Comparison of ENCODE assay signal across 16 cellular contexts in genomic region chr4:110202024-110202423, GRCh38.
DNase-seq lines count a peak whose midpoint lies in the region; ATAC-seq and TF ChIP-seq lines count a peak whose summit lies in the region.
"Had no signal": no experiment of that assay in that cellular context is flagged by ENCODE, and none has a peak within 500 bp of the region (broad histone marks: within the 10 kb centered on the region; RNA-seq: fewer than 3 reads in every experiment).

No MANE protein-coding gene starts in this region.

- H3K27me3 Mint-ChIP-seq in nephron (ENCODE audit: low read depth): no peaks in the 10 kb centered on the region
- H3K27me3 Mint-ChIP-seq: CD4-positive, alpha-beta memory T cell had no signal

- peak overlapping the region; percentile 95 for H3K27ac ChIP-seq in OCI-LY1 (ENCODE audit: low read depth, low read length, poor library complexity, severe bottlenecking)

- no peak overlapping the region for H2AFZ ChIP-seq in OCI-LY1 (ENCODE audit: low read length)

- no peaks in the 10 kb centered on the region for H3K79me2 ChIP-seq in OCI-LY1 (ENCODE audit: insufficient read depth, low read length)

- H3K4me2 ChIP-seq in OCI-LY1 (ENCODE audit: low read length): peak overlapping the region; percentile 2; the same call in 1 of the 2 replicates

- no peak overlapping the region for H3K4me3 ChIP-seq in OCI-LY1 (ENCODE audit: low read depth, low read length, poor library complexity, severe bottlenecking)
- H3K4me3 ChIP-seq: HAP-1 had no signal

- H3K9ac ChIP-seq in OCI-LY1 (ENCODE audit: low read length): no peak overlapping the region

- peaks cover 18% of the 10 kb centered on the region for H3K4me1 Mint-ChIP-seq in nephron
- H3K4me1 Mint-ChIP-seq in stimulated activated effector memory CD8-positive, alpha-beta T cell treated with anti-CD3 and anti-CD28 coated beads, Interleukin-12 subunit alpha, Interleukin-12 subunit beta, amount 100 ng/mL, for 72 hours: peaks cover 21% of the 10 kb centered on the region

- H3K4me1 ChIP-seq in OCI-LY1 (ENCODE audit: insufficient read depth, low read length, severe bottlenecking): peaks cover 46% of the 10 kb centered on the region

- H3K9me3 ChIP-seq in OCI-LY1 (ENCODE audit: low read length): no peaks in the 10 kb centered on the region
- H3K9me3 ChIP-seq: HAP-1 had no signal

- no peaks in the 10 kb centered on the region for H3K27me3 ChIP-seq in OCI-LY1 (ENCODE audit: insufficient read depth, low read length)

- DNase-seq in ELF-1 (ENCODE audit: low read depth, low spot score) (peak; percentile 2), DMS153 treated with DMSO at 0.1 percent for 48 hours (lab: John Stamatoyannopoulos, UW; ENCODE audit: unreplicated experiment) (no peak), NCI-H526 (lab: John Stamatoyannopoulos, UW) (no peak), hypothalamus (lab: John Stamatoyannopoulos, UW) (no peak)
- DNase-seq in stimulated activated effector memory CD8-positive, alpha-beta T cell treated with anti-CD3 and anti-CD28 coated beads, Interleukin-12 subunit alpha, Interleukin-12 subunit beta, amount 100 ng/mL, for 72 hours (ENCODE audit: low spot score in 2 of 2): no peak
- DNase-seq: C1 segment of cervical spinal cord; Calu3; CD4-positive, alpha-beta memory T cell; COR-L47; DND-41; GF-D8; GOT3; HFFc6 had no signal

- H3K9me2 ChIP-seq in OCI-LY1 (ENCODE audit: low read depth, low read length): no peaks in the 10 kb centered on the region

- no peaks in the 10 kb centered on the region for H3F3A ChIP-seq in OCI-LY1 (ENCODE audit: insufficient read depth, low read length)

- H4K20me1 ChIP-seq in OCI-LY1 (ENCODE audit: insufficient read depth, low read length): no peaks in the 10 kb centered on the region

- H3K27ac Mint-ChIP-seq in nephron: peak overlapping the region; percentile 38 to 66 (median 62)
- peak overlapping the region; percentile 84 for H3K27ac Mint-ChIP-seq in stimulated activated effector memory CD8-positive, alpha-beta T cell treated with anti-CD3 and anti-CD28 coated beads, Interleukin-12 subunit alpha, Interleukin-12 subunit beta, amount 100 ng/mL, for 72 hours
- H3K27ac Mint-ChIP-seq: HFFc6 had no signal

- no peak for ATAC-seq in stimulated activated effector memory CD8-positive, alpha-beta T cell treated with anti-CD3 and anti-CD28 coated beads, Interleukin-12 subunit alpha, Interleukin-12 subunit beta, amount 100 ng/mL, for 72 hours

- H3K9me3 Mint-ChIP-seq in nephron: no peaks in the 10 kb centered on the region
- H3K9me3 Mint-ChIP-seq in stimulated activated effector memory CD8-positive, alpha-beta T cell treated with anti-CD3 and anti-CD28 coated beads, Interleukin-12 subunit alpha, Interleukin-12 subunit beta, amount 100 ng/mL, for 72 hours: no peaks in the 10 kb centered on the region
- H3K9me3 Mint-ChIP-seq: HFFc6 had no signal

- H3K4me3 Mint-ChIP-seq in nephron: no peak overlapping the region
- H3K4me3 Mint-ChIP-seq in stimulated activated effector memory CD8-positive, alpha-beta T cell treated with anti-CD3 and anti-CD28 coated beads, Interleukin-12 subunit alpha, Interleukin-12 subunit beta, amount 100 ng/mL, for 72 hours: no peak overlapping the region
- H3K4me3 Mint-ChIP-seq: CD4-positive, alpha-beta memory T cell; HFFc6 had no signal

- H3K36me3 Mint-ChIP-seq in nephron (ENCODE audit: low read depth): no peaks in the 10 kb centered on the region
- peaks cover 16% of the 10 kb centered on the region for H3K36me3 Mint-ChIP-seq in stimulated activated effector memory CD8-positive, alpha-beta T cell treated with anti-CD3 and anti-CD28 coated beads, Interleukin-12 subunit alpha, Interleukin-12 subunit beta, amount 100 ng/mL, for 72 hours

- no peak for TF ChIP-seq CTCF in OCI-LY1 (IDR thresholded peaks at IDR 0.05; ENCODE audit: low read length)
- no peak for TF ChIP-seq CTCF in nephron (IDR thresholded peaks at IDR 0.05; ENCODE audit: unreplicated experiment in 3 of 3)

- H3K36me3 ChIP-seq in OCI-LY1 (ENCODE audit: insufficient read depth, low read length): no peaks in the 10 kb centered on the region
- H3K36me3 ChIP-seq: HAP-1 had no signal
